Comparison of ENCODE assay signal across 12 cellular contexts in the genomic region with DNA sequence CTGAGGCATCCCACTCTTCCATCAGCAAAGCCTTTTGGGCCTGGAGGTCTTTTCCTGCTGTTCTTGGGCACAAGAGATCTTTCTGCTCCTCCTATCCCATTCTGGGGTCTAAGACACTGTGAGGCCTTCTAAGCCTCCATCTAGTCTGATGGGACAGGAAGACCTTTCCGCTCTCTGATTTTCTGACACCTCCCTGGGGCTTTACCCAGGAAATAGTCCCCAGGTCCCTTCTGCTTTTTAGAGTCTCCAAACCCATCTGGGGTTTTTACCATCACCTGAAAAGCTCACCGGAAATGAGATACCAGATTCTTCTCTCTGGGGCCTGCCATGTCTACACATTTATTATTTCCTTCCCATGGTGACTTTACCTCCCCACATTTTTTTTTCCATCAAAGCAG. TPM values are rescaled to one million over a fixed set of nuclear protein-coding genes. Genes with fewer than 3 reads are reported as not detected.
DNase-seq lines count a peak whose midpoint lies in the region; ATAC-seq, FAIRE-seq and TF ChIP-seq lines count a peak whose summit lies in the region.
"Had no signal": no experiment of that assay in that cellular context is flagged by ENCODE, and none has a peak within 500 bp of the region (broad histone marks: within the 10 kb centered on the region; RNA-seq: fewer than 3 reads in every experiment).

No MANE protein-coding gene starts in this region.

- H3K4me1 Mint-ChIP-seq in effector memory CD8-positive, alpha-beta T cell (ENCODE audit: low read depth in 2 of 2): no peaks in the 10 kb centered on the region
- no peaks in the 10 kb centered on the region for H3K4me1 Mint-ChIP-seq in type B pancreatic cell (ENCODE audit: unreplicated experiment)
- H3K4me1 Mint-ChIP-seq: nephron had no signal

- H3K4me1 ChIP-seq in small intestine (ENCODE audit: control insufficient read depth in 2 of 2, insufficient read depth in 1 of 2, low read depth in 1 of 2, low read length in 1 of 2): no peaks in the 10 kb centered on the region

- H3K4me3 Mint-ChIP-seq in effector memory CD8-positive, alpha-beta T cell: no peak overlapping the region
- no peak overlapping the region for H3K4me3 Mint-ChIP-seq in type B pancreatic cell
- H3K4me3 Mint-ChIP-seq: nephron had no signal

- H3K9me3 ChIP-seq in small intestine (ENCODE audit: control insufficient read depth, low read depth): no peaks in the 10 kb centered on the region

- no peaks in the 10 kb centered on the region for H3K36me3 ChIP-seq in small intestine (ENCODE audit: control insufficient read depth in 2 of 2, insufficient read depth in 2 of 2, low read length in 2 of 2)
- H3K36me3 ChIP-seq: WERI-Rb-1 had no signal

- H3K36me3 Mint-ChIP-seq in effector memory CD8-positive, alpha-beta T cell (ENCODE audit: insufficient read depth): peaks cover 4% of the 10 kb centered on the region
- H3K36me3 Mint-ChIP-seq in type B pancreatic cell: no peaks in the 10 kb centered on the region

- 73 to 89% (median 80%) methylated on average over 2 of the region's 2 CpGs for WGBS in small intestine, 3 donors

- no peak for DNase-seq in effector memory CD8-positive, alpha-beta T cell
- no peak for DNase-seq in left lobe of liver (ENCODE audit: low spot score)
- DNase-seq in iPS-NIHi7 (ENCODE audit: extremely low spot score): no peak
- no peak for DNase-seq in small intestine
- DNase-seq in type B pancreatic cell (ENCODE audit: extremely low spot score, unreplicated experiment): no peak
- DNase-seq: DND-41, WERI-Rb-1 had no signal

- H3K27me3 ChIP-seq in small intestine (ENCODE audit: control insufficient read depth in 2 of 2, insufficient read depth in 2 of 2, low read length in 2 of 2): no peaks in the 10 kb centered on the region

- H3K27me3 Mint-ChIP-seq in effector memory CD8-positive, alpha-beta T cell: no peaks in the 10 kb centered on the region
- H3K27me3 Mint-ChIP-seq in type B pancreatic cell: no peaks in the 10 kb centered on the region

- no peak for FAIRE-seq in small intestine (lab: Jason Lieb, UNC)

- TF ChIP-seq CTCF in type B pancreatic cell (conservative IDR thresholded peaks at IDR 0.05): no peak

- no peak overlapping the region for H3K27ac ChIP-seq in small intestine (ENCODE audit: low read depth in 1 of 2, low read length in 1 of 2)
- H3K27ac ChIP-seq: WERI-Rb-1 had no signal

- no peak overlapping the region for H3K4me3 ChIP-seq in small intestine (ENCODE audit: low read depth in 1 of 2, low read length in 2 of 2)

- ATAC-seq in GM18520 (IDR thresholded peaks at IDR 0.05; ENCODE audit: unreplicated experiment) (peak; percentile 79), GM21390 (IDR thresholded peaks at IDR 0.05; ENCODE audit: unreplicated experiment) (peak; percentile 88), HG03135 (IDR thresholded peaks at IDR 0.05; ENCODE audit: unreplicated experiment) (peak; percentile 63), left lobe of liver (no peak)
- ATAC-seq in effector memory CD8-positive, alpha-beta T cell (replicated peaks): peak; percentile 36

- H3K9me3 Mint-ChIP-seq in effector memory CD8-positive, alpha-beta T cell: no peaks in the 10 kb centered on the region
- no peaks in the 10 kb centered on the region for H3K9me3 Mint-ChIP-seq in type B pancreatic cell
- H3K9me3 Mint-ChIP-seq: nephron had no signal

- peak overlapping the region in 1 of 2 donors; percentile 89 for H3K27ac Mint-ChIP-seq in effector memory CD8-positive, alpha-beta T cell
- H3K27ac Mint-ChIP-seq in type B pancreatic cell: no peak overlapping the region
- H3K27ac Mint-ChIP-seq: nephron had no signal

RNA-seq across cellular contexts. Expression of gene CLEC17A, which starts 21.1 kb away (rescaled TPM):
- not detected for total RNA-seq in left lobe of liver
- under 1 TPM in 1 of 3 donors, not detected in 2; 0.55 TPM for polyA plus RNA-seq in small intestine
- total RNA-seq in type B pancreatic cell (ENCODE audit: low replicate concordance): not detected in 2 replicates
- total RNA-seq: temporal lobe had no signal

RNA-seq across cellular contexts. Expression of gene NDUFB7, which starts 32.1 kb away (rescaled TPM):
- total RNA-seq in left lobe of liver (134 TPM), type B pancreatic cell (ENCODE audit: low replicate concordance) (137 and 188 TPM in 2 replicates)
- polyA plus RNA-seq in small intestine: 100 to 1,000 TPM; 597 to 818 (median 651) TPM
